17 cellular contexts compared by ENCODE assay signal in genomic region chr2:70243804-70244584, GRCh38. TPM values are rescaled to one million over a fixed set of nuclear protein-coding genes. Genes with fewer than 3 reads are reported as not detected.
A peak's percentile ranks its signal among the peaks of the same experiment; 100 is the strongest.
DNase-seq lines count a peak whose midpoint lies in the region; ATAC-seq, FAIRE-seq and TF ChIP-seq lines count a peak whose summit lies in the region.
"Had no signal": no experiment of that assay in that cellular context is flagged by ENCODE, and none has a peak within 500 bp of the region (broad histone marks: within the 10 kb centered on the region; RNA-seq: fewer than 3 reads in every experiment).

No MANE protein-coding gene starts in this region.

- no peak overlapping the region for H2BK5ac ChIP-seq in mesenchymal stem cell (ENCODE audit: low read depth, low read length, poor library complexity, severe bottlenecking)

- no peak overlapping the region for H2BK15ac ChIP-seq in mesenchymal stem cell (ENCODE audit: low read depth, poor library complexity, severe bottlenecking)

- no peak overlapping the region for H3K4ac ChIP-seq in mesenchymal stem cell (ENCODE audit: low read depth in 1 of 2, low read length in 2 of 2)

- peak overlapping the region in 5 of 7 donors; percentile 1 to 36 (median 8) for H3K4me3 Mint-ChIP-seq in CD8-positive, alpha-beta memory T cell
- H3K4me3 Mint-ChIP-seq in activated B cell treated with CpG ODN at 0.5 μM for 24 hours: no peak overlapping the region
- no peak overlapping the region for H3K4me3 Mint-ChIP-seq in activated CD8-positive, alpha-beta memory T cell treated with anti-CD3 and anti-CD28 coated beads, Interleukin-2, amount 10 ng/mL, durations not matched to agents 7 days and 5 days

- H4K8ac ChIP-seq in mesenchymal stem cell (ENCODE audit: low read length): no peak overlapping the region

- ATAC-seq in A549 (no peak), activated B cell treated with CpG ODN at 0.5 μM for 24 hours (ENCODE audit: low read depth) (no peak), GM18870 (IDR thresholded peaks at IDR 0.05; ENCODE audit: unreplicated experiment) (no peak), GM21515 (IDR thresholded peaks at IDR 0.05; ENCODE audit: unreplicated experiment) (no peak)
- no peak for ATAC-seq in activated CD8-positive, alpha-beta memory T cell treated with anti-CD3 and anti-CD28 coated beads, Interleukin-2, amount 10 ng/mL, durations not matched to agents 7 days and 5 days
- ATAC-seq: mucosa of descending colon, psoas muscle, T-cell had no signal

- H4K91ac ChIP-seq in mesenchymal stem cell (ENCODE audit: low read length): no peak overlapping the region

- H2AFZ ChIP-seq in mesenchymal stem cell (ENCODE audit: low read depth, low read length): no peak overlapping the region

- no peak overlapping the region for H3K23ac ChIP-seq in mesenchymal stem cell (ENCODE audit: low read length in 2 of 2)

- DNase-seq in A549 (ENCODE audit: low read depth in 1 of 2, low spot score in 1 of 2) (no peak), activated B cell treated with CpG ODN at 0.5 μM for 24 hours (no peak), mesenchymal stem cell (no peak)
- DNase-seq in CD8-positive, alpha-beta memory T cell: no peak
- no peak for DNase-seq in activated CD8-positive, alpha-beta memory T cell treated with anti-CD3 and anti-CD28 coated beads, Interleukin-2, amount 10 ng/mL, durations not matched to agents 7 days and 5 days
- DNase-seq: DMS79 treated with DMSO at 0.1 percent for 48 hours, HCEC 1CT, kidney glomerular epithelial cell, mucosa of descending colon, NCI-H1694, NCI-H510A treated with DMSO at 0.1 percent for 48 hours, Peyer's patch, psoas muscle, T-cell had no signal

- intact Hi-C loops in activated B cell treated with CpG ODN at 0.5 μM for 24 hours (cut with micrococcal nuclease): loop anchor here (2.0 kb wide), 1 partner anchor 15 kb away; no protein-coding TSS in a partner anchor

- H3K79me1 ChIP-seq in mesenchymal stem cell (replicated peaks; ENCODE audit: low read length, poor library complexity, severe bottlenecking): no peaks in the 10 kb centered on the region

- TF ChIP-seq CTCF in A549 (IDR thresholded peaks at IDR 0.05) (no peak), activated B cell treated with CpG ODN at 0.5 μM for 24 hours (IDR thresholded peaks at IDR 0.05) (no peak)

- peaks cover 5% of the 10 kb centered on the region for H3K36me3 ChIP-seq in CD8-positive, alpha-beta memory T cell (ENCODE audit: insufficient read depth, low read length)
- H3K36me3 ChIP-seq in iPS-20b (ENCODE audit: insufficient read depth, low read depth, low read length): peaks cover 29% of the 10 kb centered on the region
- H3K36me3 ChIP-seq in mesenchymal stem cell (ENCODE audit: control insufficient read depth in 1 of 2, insufficient read depth in 2 of 2, low read depth in 1 of 2, low read length in 2 of 2): peaks cover 5 to 9% of the 10 kb centered on the region in 2 experiments

- POLR2A ChIA-PET in A549 (lab: Yijun Ruan, JAX) (interaction anchor here (0.8 to 1.1 kb wide), 2 partner anchors 14 to 53 kb away, joined by 4 to 5 read pairs; partner anchors contain the start of genes C2orf42 and PCYOX1), activated B cell treated with CpG ODN at 0.5 μM for 24 hours (lab: Charles Lee) (interaction anchor here (0.9 kb wide), 1 partner anchor 14 kb away, joined by 3 read pairs; the partner anchor contains the start of gene PCYOX1)
- POLR2A ChIA-PET in CD8-positive, alpha-beta memory T cell (lab: Charles Lee): no interaction called here

- no peak for FAIRE-seq in A549 (lab: Jason Lieb, UNC)

- H3K14ac ChIP-seq in mesenchymal stem cell (ENCODE audit: low read length in 2 of 2): no peak overlapping the region

- H3K9ac ChIP-seq in iPS-20b (ENCODE audit: low read depth, low read length): peak overlapping the region; percentile 5; the same call in 1 of the 2 replicates
- H3K9ac ChIP-seq in mesenchymal stem cell (ENCODE audit: low read length): no peak overlapping the region

- H3K9me3 ChIP-seq in A549: no peaks in the 10 kb centered on the region
- H3K9me3 ChIP-seq in CD8-positive, alpha-beta memory T cell (ENCODE audit: low read length): no peaks in the 10 kb centered on the region
- no peaks in the 10 kb centered on the region for H3K9me3 ChIP-seq in iPS-20b (ENCODE audit: insufficient read depth, low read depth, low read length)
- H3K9me3 ChIP-seq in mesenchymal stem cell (ENCODE audit: control insufficient read depth, low read length): no peaks in the 10 kb centered on the region
- H3K9me3 ChIP-seq: mucosa of descending colon, Peyer's patch, psoas muscle had no signal

- H2BK120ac ChIP-seq in mesenchymal stem cell (ENCODE audit: low read depth, low read length): no peak overlapping the region

- peaks cover 61 to 85% (median 72%) of the 10 kb centered on the region in 3 donors for H3K4me1 Mint-ChIP-seq in CD8-positive, alpha-beta memory T cell
- peaks cover 58% of the 10 kb centered on the region for H3K4me1 Mint-ChIP-seq in activated B cell treated with CpG ODN at 0.5 μM for 24 hours
- H3K4me1 Mint-ChIP-seq in activated CD8-positive, alpha-beta memory T cell treated with anti-CD3 and anti-CD28 coated beads, Interleukin-2, amount 10 ng/mL, durations not matched to agents 7 days and 5 days: peaks cover 49% of the 10 kb centered on the region

- no peak overlapping the region for H3K27ac ChIP-seq in A549
- H3K27ac ChIP-seq in CD8-positive, alpha-beta memory T cell (ENCODE audit: low read depth, low read length): no peak overlapping the region
- H3K27ac ChIP-seq in iPS-20b (ENCODE audit: low read length): no peak overlapping the region
- H3K27ac ChIP-seq in mesenchymal stem cell (ENCODE audit: low read length, poor library complexity, severe bottlenecking): no peak overlapping the region
- H3K27ac ChIP-seq: Peyer's patch had no signal

- H2BK12ac ChIP-seq in mesenchymal stem cell (ENCODE audit: low read length in 2 of 2): no peak overlapping the region

- TF ChIP-seq RAD21 in A549 (conservative IDR thresholded peaks at IDR 0.05 in 1 of 2, IDR thresholded peaks at IDR 0.05 in 1 of 2): no peak

- H3K4me3 ChIP-seq in A549: no peak overlapping the region
- no peak overlapping the region for H3K4me3 ChIP-seq in CD8-positive, alpha-beta memory T cell (ENCODE audit: low read length)
- H3K4me3 ChIP-seq in iPS-20b (ENCODE audit: low read length): peak overlapping the region; percentile 25; the same call in 1 of the 2 replicates
- no peak overlapping the region for H3K4me3 ChIP-seq in mesenchymal stem cell (ENCODE audit: insufficient read depth in 1 of 2, low read depth in 1 of 2, low read length in 2 of 2)
- H3K4me3 ChIP-seq: mucosa of descending colon, Peyer's patch, psoas muscle had no signal

- no peak for TF ChIP-seq POLR2A in A549 (IDR thresholded peaks at IDR 0.05; ENCODE audit: low read length)

- H3K27ac Mint-ChIP-seq in CD8-positive, alpha-beta memory T cell: peak overlapping the region in 7 of 8 donors; percentile 0 to 64 (median 31)
- H3K27ac Mint-ChIP-seq in activated B cell treated with CpG ODN at 0.5 μM for 24 hours: peak overlapping the region; percentile 33
- no peak overlapping the region for H3K27ac Mint-ChIP-seq in activated CD8-positive, alpha-beta memory T cell treated with anti-CD3 and anti-CD28 coated beads, Interleukin-2, amount 10 ng/mL, durations not matched to agents 7 days and 5 days

- CTCF ChIA-PET in A549 (lab: Yijun Ruan, JAX) (interaction anchor here (0.7 to 1.0 kb wide), 2 partner anchors 11 to 60 kb away, joined by 3 read pairs; no protein-coding TSS in a partner anchor), activated B cell treated with CpG ODN at 0.5 μM for 24 hours (lab: Charles Lee) (no interaction called here)
- CTCF ChIA-PET in CD8-positive, alpha-beta memory T cell (lab: Charles Lee): no interaction called here
- CTCF ChIA-PET in activated CD8-positive, alpha-beta memory T cell treated with anti-CD3 and anti-CD28 coated beads, Interleukin-2, amount 10 ng/mL, durations not matched to agents 7 days and 5 days (lab: Charles Lee): no interaction called here

- H3K4me2 ChIP-seq in A549 (peak overlapping the region; percentile 10; the same call in 1 of the 3 replicates), mesenchymal stem cell (ENCODE audit: low read length, poor library complexity, severe bottlenecking) (no peak overlapping the region)

- H2AK5ac ChIP-seq in mesenchymal stem cell (ENCODE audit: low read length, severe bottlenecking): no peak overlapping the region

- peaks cover 0 to 4% of the 10 kb centered on the region in 2 donors for H3K27me3 Mint-ChIP-seq in CD8-positive, alpha-beta memory T cell
- peaks cover 4% of the 10 kb centered on the region for H3K27me3 Mint-ChIP-seq in activated B cell treated with CpG ODN at 0.5 μM for 24 hours
- H3K27me3 Mint-ChIP-seq in activated CD8-positive, alpha-beta memory T cell treated with anti-CD3 and anti-CD28 coated beads, Interleukin-2, amount 10 ng/mL, durations not matched to agents 7 days and 5 days: no peaks in the 10 kb centered on the region

- H3K4me1 ChIP-seq in A549 (peaks cover 22% of the 10 kb centered on the region), iPS-20b (ENCODE audit: insufficient read depth, low read length) (peaks cover 11% of the 10 kb centered on the region; the same call in 1 of the 2 replicates), mesenchymal stem cell (ENCODE audit: control insufficient read depth, insufficient read depth, low read depth, low read length) (peaks cover 18% of the 10 kb centered on the region)
- H3K4me1 ChIP-seq in CD8-positive, alpha-beta memory T cell (ENCODE audit: insufficient read depth, low read length): peaks cover 46% of the 10 kb centered on the region

- H3K27me3 ChIP-seq in CD8-positive, alpha-beta memory T cell (ENCODE audit: insufficient read depth, low read length, poor library complexity, severe bottlenecking): no peaks in the 10 kb centered on the region
- no peaks in the 10 kb centered on the region for H3K27me3 ChIP-seq in iPS-20b (ENCODE audit: insufficient read depth, low read length)
- no peaks in the 10 kb centered on the region for H3K27me3 ChIP-seq in mesenchymal stem cell (ENCODE audit: control insufficient read depth in 1 of 2, insufficient read depth in 1 of 2, low read length in 2 of 2)
- H3K27me3 ChIP-seq: Peyer's patch had no signal

- peaks cover 0 to 4% (median 0%) of the 10 kb centered on the region in 5 donors for H3K9me3 Mint-ChIP-seq in CD8-positive, alpha-beta memory T cell
- H3K9me3 Mint-ChIP-seq in activated B cell treated with CpG ODN at 0.5 μM for 24 hours: no peaks in the 10 kb centered on the region
- no peaks in the 10 kb centered on the region for H3K9me3 Mint-ChIP-seq in activated CD8-positive, alpha-beta memory T cell treated with anti-CD3 and anti-CD28 coated beads, Interleukin-2, amount 10 ng/mL, durations not matched to agents 7 days and 5 days (ENCODE audit: low read depth)
- H3K9me3 Mint-ChIP-seq: T-cell had no signal

- peaks cover 0 to 49% (median 4%) of the 10 kb centered on the region in 3 donors for H3K36me3 Mint-ChIP-seq in CD8-positive, alpha-beta memory T cell
- H3K36me3 Mint-ChIP-seq in activated B cell treated with CpG ODN at 0.5 μM for 24 hours (ENCODE audit: low read depth): peaks cover 43% of the 10 kb centered on the region
- peaks cover 33% of the 10 kb centered on the region for H3K36me3 Mint-ChIP-seq in activated CD8-positive, alpha-beta memory T cell treated with anti-CD3 and anti-CD28 coated beads, Interleukin-2, amount 10 ng/mL, durations not matched to agents 7 days and 5 days

- no peak overlapping the region for H3K18ac ChIP-seq in mesenchymal stem cell (ENCODE audit: low read depth in 1 of 2, low read length in 2 of 2)

- no peak for TF ChIP-seq EP300 in A549 (IDR thresholded peaks at IDR 0.05)

- WGBS in A549 (ENCODE audit: missing lambda C conversion rate): 90% methylated on average over 5 of the region's 5 CpGs
- WGBS in mesenchymal stem cell: 86% methylated on average over 4 of the region's 5 CpGs

RNA-seq across cellular contexts. Expression of gene TIA1, which starts 4.4 kb away (rescaled TPM):
- polyA plus RNA-seq in A549 (2011; rRNA removed) (148 and 173 TPM in 2 replicates), A549 (2017; fragmentation: RNase III; extraction: RNeasy Plus Mini Kit Qiagen cat#74134 plus additional on column Dnase treatment) (59.5 to 65.8 TPM (median 61.2 TPM) in 3 replicates)
- polyA plus RNA-seq in A549 (2012; cell fraction: cytosol; rRNA removed): 43.0 and 50.7 TPM in 2 replicates
- 60.2 and 64.0 TPM in 2 replicates for polyA plus RNA-seq in A549 (2012; cell fraction: nucleus; rRNA removed)
- polyA minus RNA-seq in A549 (2011; rRNA and poly(A)+ RNA removed): 117 and 131 TPM in 2 replicates
- 10 to 100 TPM; 88.1 to 98.7 TPM for total RNA-seq in CD8-positive, alpha-beta memory T cell
- polyA plus RNA-seq in CD8-positive, alpha-beta memory T cell: 46.8 TPM
- total RNA-seq in activated B cell treated with CpG ODN at 0.5 μM for 24 hours: 129 and 149 TPM in 2 replicates
- polyA plus RNA-seq in mesenchymal stem cell (2013, experiment 1 of 2): 35.6 TPM
- 38.6 TPM for polyA plus RNA-seq in mesenchymal stem cell (2013, experiment 2 of 2)
- 100 to 1,000 TPM; 131 to 151 TPM for total RNA-seq in activated CD8-positive, alpha-beta memory T cell treated with anti-CD3 and anti-CD28 coated beads, Interleukin-2, amount 10 ng/mL, durations not matched to agents 7 days and 5 days

RNA-seq across cellular contexts. Expression of gene PCYOX1, which starts 13.9 kb away (rescaled TPM):
- 101 and 102 TPM in 2 replicates for polyA plus RNA-seq in A549 (2011; rRNA removed)
- polyA plus RNA-seq in A549 (2012; cell fraction: cytosol; rRNA removed): 15.2 and 16.0 TPM in 2 replicates
- 6.8 and 8.1 TPM in 2 replicates for polyA plus RNA-seq in A549 (2012; cell fraction: nucleus; rRNA removed)
- 48.3 to 53.0 TPM (median 52.9 TPM) in 3 replicates for polyA plus RNA-seq in A549 (2017; fragmentation: RNase III; extraction: RNeasy Plus Mini Kit Qiagen cat#74134 plus additional on column Dnase treatment)
- 28.4 and 30.5 TPM in 2 replicates for polyA minus RNA-seq in A549 (2011; rRNA and poly(A)+ RNA removed)
- 10 to 100 TPM; 15.2 to 18.8 TPM for total RNA-seq in CD8-positive, alpha-beta memory T cell
- polyA plus RNA-seq in CD8-positive, alpha-beta memory T cell: 27.7 TPM
- 7.3 and 7.8 TPM in 2 replicates for total RNA-seq in activated B cell treated with CpG ODN at 0.5 μM for 24 hours
- 138 TPM for polyA plus RNA-seq in mesenchymal stem cell (2013, experiment 1 of 2)
- polyA plus RNA-seq in mesenchymal stem cell (2013, experiment 2 of 2): 141 TPM
- 10 to 100 TPM in 1 of 2 experiments, 1 to 10 TPM in 1; 9.8 to 13.5 TPM for total RNA-seq in activated CD8-positive, alpha-beta memory T cell treated with anti-CD3 and anti-CD28 coated beads, Interleukin-2, amount 10 ng/mL, durations not matched to agents 7 days and 5 days

RNA-seq across cellular contexts. Expression of gene SNRPG, which starts 49.5 kb away (rescaled TPM):
- polyA plus RNA-seq in A549 (2011; rRNA removed) (341 and 555 TPM in 2 replicates), A549 (2017; fragmentation: RNase III; extraction: RNeasy Plus Mini Kit Qiagen cat#74134 plus additional on column Dnase treatment) (483 to 531 TPM (median 514 TPM) in 3 replicates)
- polyA plus RNA-seq in A549 (2012; cell fraction: cytosol; rRNA removed): 311 and 441 TPM in 2 replicates
- polyA plus RNA-seq in A549 (2012; cell fraction: nucleus; rRNA removed): 59.2 and 141 TPM in 2 replicates
- polyA minus RNA-seq in A549 (2011; rRNA and poly(A)+ RNA removed): 19.5 and 24.2 TPM in 2 replicates
- 100 to 1,000 TPM; 497 to 551 TPM for total RNA-seq in CD8-positive, alpha-beta memory T cell
- polyA plus RNA-seq in CD8-positive, alpha-beta memory T cell: 267 TPM
- 168 and 183 TPM in 2 replicates for total RNA-seq in activated B cell treated with CpG ODN at 0.5 μM for 24 hours
- 216 TPM for polyA plus RNA-seq in mesenchymal stem cell (2013, experiment 1 of 2)
- polyA plus RNA-seq in mesenchymal stem cell (2013, experiment 2 of 2): 232 TPM
- total RNA-seq in activated CD8-positive, alpha-beta memory T cell treated with anti-CD3 and anti-CD28 coated beads, Interleukin-2, amount 10 ng/mL, durations not matched to agents 7 days and 5 days: 100 to 1,000 TPM; 305 to 415 TPM

RNA-seq across cellular contexts. Expression of gene C2orf42, which starts 53.2 kb away (rescaled TPM):
- 10.4 and 14.8 TPM in 2 replicates for polyA plus RNA-seq in A549 (2011; rRNA removed)
- polyA plus RNA-seq in A549 (2012; cell fraction: cytosol; rRNA removed): 3.6 and 4.9 TPM in 2 replicates
- polyA plus RNA-seq in A549 (2012; cell fraction: nucleus; rRNA removed): 5.0 and 7.0 TPM in 2 replicates
- 8.1 to 9.5 TPM (median 8.3 TPM) in 3 replicates for polyA plus RNA-seq in A549 (2017; fragmentation: RNase III; extraction: RNeasy Plus Mini Kit Qiagen cat#74134 plus additional on column Dnase treatment)
- polyA minus RNA-seq in A549 (2011; rRNA and poly(A)+ RNA removed): 49.4 and 61.1 TPM in 2 replicates
- total RNA-seq in CD8-positive, alpha-beta memory T cell: 10 to 100 TPM; 29.1 to 34.6 TPM
- 31.4 TPM for polyA plus RNA-seq in CD8-positive, alpha-beta memory T cell
- 28.4 and 34.8 TPM in 2 replicates for total RNA-seq in activated B cell treated with CpG ODN at 0.5 μM for 24 hours
- 4.7 TPM for polyA plus RNA-seq in mesenchymal stem cell (2013, experiment 1 of 2)
- polyA plus RNA-seq in mesenchymal stem cell (2013, experiment 2 of 2): 5.5 TPM
- total RNA-seq in activated CD8-positive, alpha-beta memory T cell treated with anti-CD3 and anti-CD28 coated beads, Interleukin-2, amount 10 ng/mL, durations not matched to agents 7 days and 5 days: 10 to 100 TPM; 26.6 to 28.6 TPM

RNA-seq across cellular contexts. Expression of gene FAM136A, which starts 57.9 kb away (rescaled TPM):
- 88.5 and 117 TPM in 2 replicates for polyA plus RNA-seq in A549 (2011; rRNA removed)
- 86.3 and 86.8 TPM in 2 replicates for polyA plus RNA-seq in A549 (2012; cell fraction: cytosol; rRNA removed)
- polyA plus RNA-seq in A549 (2012; cell fraction: nucleus; rRNA removed): 48.5 and 56.0 TPM in 2 replicates
- polyA plus RNA-seq in A549 (2017; fragmentation: RNase III; extraction: RNeasy Plus Mini Kit Qiagen cat#74134 plus additional on column Dnase treatment): 112 to 125 TPM (median 119 TPM) in 3 replicates
- 17.9 and 22.2 TPM in 2 replicates for polyA minus RNA-seq in A549 (2011; rRNA and poly(A)+ RNA removed)
- 100 to 1,000 TPM in 1 of 2 experiments, 10 to 100 TPM in 1; 99.4 to 102 TPM for total RNA-seq in CD8-positive, alpha-beta memory T cell
- polyA plus RNA-seq in CD8-positive, alpha-beta memory T cell: 41.3 TPM
- 38.9 and 41.0 TPM in 2 replicates for total RNA-seq in activated B cell treated with CpG ODN at 0.5 μM for 24 hours
- 26.1 TPM for polyA plus RNA-seq in mesenchymal stem cell (2013, experiment 1 of 2)
- polyA plus RNA-seq in mesenchymal stem cell (2013, experiment 2 of 2): 26.4 TPM
- total RNA-seq in activated CD8-positive, alpha-beta memory T cell treated with anti-CD3 and anti-CD28 coated beads, Interleukin-2, amount 10 ng/mL, durations not matched to agents 7 days and 5 days: 10 to 100 TPM; 39.7 to 50.2 TPM

Comparison
In these comparisons a context has a peak if more than half of its experiments do, and no peak if none do; other contexts are left out.
1. H3K4me3 Mint-ChIP-seq: peak in CD8-positive, alpha-beta memory T cell (5 of 7); none in activated B cell treated with CpG ODN at 0.5 μM for 24 hours (single experiment) and activated CD8-positive, alpha-beta memory T cell treated with anti-CD3 and anti-CD28 coated beads, Interleukin-2, amount 10 ng/mL, durations not matched to agents 7 days and 5 days (single experiment).